Comparison of ENCODE assay signal across 1 cellular context in genomic region chr9:115211413-115212204, GRCh38.
A peak's percentile ranks its signal among the peaks of the same experiment; 100 is the strongest.
TF ChIP-seq lines count a peak whose summit lies in the region.

No MANE protein-coding gene starts in this region.

TF ChIP-seq in GM12878, 131 proteins besides CTCF, POLR2A, EP300 and RAD21 (continued from another document and continues in another):
- TF ChIP-seq NFYA (IDR thresholded peaks at IDR 0.05; ENCODE audit: borderline replicate concordance, low read depth, low read length), result no peak
- no peak; the same call in 1 of the 2 replicates for TF ChIP-seq CBFB (IDR thresholded peaks at IDR 0.05; ENCODE audit: low read depth)
- no peak for TF ChIP-seq ZNF384 (IDR thresholded peaks at IDR 0.05; ENCODE audit: borderline replicate concordance, low read depth, low read length)
- no peak for TF ChIP-seq CBX3 (IDR thresholded peaks at IDR 0.05; ENCODE audit: borderline replicate concordance, low read depth)
- no peak for TF ChIP-seq USF2 (IDR thresholded peaks at IDR 0.05; ENCODE audit: borderline replicate concordance, low read depth, low read length)
- TF ChIP-seq RFX5 (IDR thresholded peaks at IDR 0.05; ENCODE audit: low read depth, low read length), result no peak
- no peak for TF ChIP-seq BMI1 (IDR thresholded peaks at IDR 0.05; ENCODE audit: borderline replicate concordance)
- no peak for TF ChIP-seq NR2C1 (IDR thresholded peaks at IDR 0.05)
- no peak for TF ChIP-seq PBX3 (IDR thresholded peaks at IDR 0.05; ENCODE audit: insufficient replicate concordance, low read depth, low read length)
- TF ChIP-seq KAT2A (conservative IDR thresholded peaks at IDR 0.05; ENCODE audit: control insufficient read depth, low read depth, low read length), result no peak
- TF ChIP-seq FOXM1 (IDR thresholded peaks at IDR 0.05; ENCODE audit: low read depth, low read length), result no peak
- TF ChIP-seq ZNF687 (IDR thresholded peaks at IDR 0.05), result 0 out of 2 replicates have a peak, but pooled peaks have one; percentile 48
- TF ChIP-seq PML (IDR thresholded peaks at IDR 0.05; ENCODE audit: low read length), result no peak
- no peak for TF ChIP-seq NBN (IDR thresholded peaks at IDR 0.05)
- no peak for TF ChIP-seq NRF1 (conservative IDR thresholded peaks at IDR 0.05; ENCODE audit: low read depth, low read length)
- no peak for TF ChIP-seq CHD2 (IDR thresholded peaks at IDR 0.05; ENCODE audit: borderline replicate concordance, low read depth, low read length)
- no peak for TF ChIP-seq ATF3 (IDR thresholded peaks at IDR 0.05; ENCODE audit: borderline replicate concordance, extremely low read depth, low read depth, low read length)
- TF ChIP-seq RAD51 (IDR thresholded peaks at IDR 0.05), result no peak
- no peak for TF ChIP-seq ZNF217 (IDR thresholded peaks at IDR 0.05)
- no peak for TF ChIP-seq BRCA1 (IDR thresholded peaks at IDR 0.05; ENCODE audit: low read depth, low read length)
- no peak for TF ChIP-seq ZNF622 (IDR thresholded peaks at IDR 0.05)
- TF ChIP-seq ZNF207 (IDR thresholded peaks at IDR 0.05; ENCODE audit: borderline replicate concordance), result no peak
- TF ChIP-seq NR2C2 (IDR thresholded peaks at IDR 0.05; ENCODE audit: borderline replicate concordance, control insufficient read depth, insufficient read length, low read depth), result no peak
- TF ChIP-seq GATAD2B (conservative IDR thresholded peaks at IDR 0.05; ENCODE audit: low read depth), result 0 out of 2 replicates have a peak, but pooled peaks have one; percentile 18
- TF ChIP-seq IKZF2 (IDR thresholded peaks at IDR 0.05), result peak; percentile 22 to 31; a peak in 2 of 4 replicates
- TF ChIP-seq EED (IDR thresholded peaks at IDR 0.05; ENCODE audit: low read depth), result no peak
- TF ChIP-seq E2F4 (IDR thresholded peaks at IDR 0.05; ENCODE audit: low read depth, low read length), result no peak
- TF ChIP-seq ASH2L (IDR thresholded peaks at IDR 0.05; ENCODE audit: borderline replicate concordance, low read depth), result no peak
- no peak for TF ChIP-seq MEF2B (IDR thresholded peaks at IDR 0.05; ENCODE audit: partially characterized antibody, poor library complexity, severe bottlenecking)
- TF ChIP-seq PRDM15 (CRISPR knock-in tag; IDR thresholded peaks at IDR 0.05), result no peak
- TF ChIP-seq SRF (IDR thresholded peaks at IDR 0.05; ENCODE audit: low read depth in 2 of 2, low read length in 2 of 2), result no peak
- TF ChIP-seq ETV6 (conservative IDR thresholded peaks at IDR 0.05 in 1 of 2, IDR thresholded peaks at IDR 0.05 in 1 of 2; ENCODE audit: borderline replicate concordance in 1 of 2, low read depth in 1 of 2), result no peak
- no peak for TF ChIP-seq SMC3 (IDR thresholded peaks at IDR 0.05; ENCODE audit: borderline replicate concordance, low read length)
- TF ChIP-seq BCL11A (IDR thresholded peaks at IDR 0.05; ENCODE audit: low read depth, low read length), result peak; percentile 34; the same call in 1 of the 2 replicates
- TF ChIP-seq MTA2 (IDR thresholded peaks at IDR 0.05; ENCODE audit: low read depth), result no peak
- TF ChIP-seq CHD1 (IDR thresholded peaks at IDR 0.05; ENCODE audit: low read depth, low read length), result no peak
- TF ChIP-seq PAX5 (IDR thresholded peaks at IDR 0.05; ENCODE audit: borderline replicate concordance, low read depth, low read length), result peak; percentile 65
- TF ChIP-seq YY1 (IDR thresholded peaks at IDR 0.05; ENCODE audit: low read depth, low read length), result 0 out of 2 replicates have a peak, but pooled peaks have one; percentile 53
- peak; percentile 68 for TF ChIP-seq RUNX3 (IDR thresholded peaks at IDR 0.05; ENCODE audit: low read length)
- no peak for TF ChIP-seq E2F8 (IDR thresholded peaks at IDR 0.05; ENCODE audit: low read depth, partially characterized antibody)
- TF ChIP-seq CEBPB (IDR thresholded peaks at IDR 0.05; ENCODE audit: borderline replicate concordance in 1 of 2, low read depth in 2 of 2, low read length in 2 of 2), result no peak
- no peak for TF ChIP-seq MYB (IDR thresholded peaks at IDR 0.05; ENCODE audit: borderline replicate concordance, low read depth, low read length)
- TF ChIP-seq ZBED1 (IDR thresholded peaks at IDR 0.05; ENCODE audit: borderline replicate concordance), result no peak
- no peak for TF ChIP-seq TCF12 (IDR thresholded peaks at IDR 0.05; ENCODE audit: low read depth, low read length)
- TF ChIP-seq IRF3 (IDR thresholded peaks at IDR 0.05), result no peak
- no peak for TF ChIP-seq JUND (IDR thresholded peaks at IDR 0.05; ENCODE audit: low read depth, low read length)
- TF ChIP-seq NKRF (conservative IDR thresholded peaks at IDR 0.05), result no peak
- peak; percentile 67; the same call in 1 of the 2 replicates for TF ChIP-seq TAF1 (IDR thresholded peaks at IDR 0.05; ENCODE audit: borderline replicate concordance, low read depth, low read length)
